26 cellular contexts compared by ENCODE assay signal in the genomic region with DNA sequence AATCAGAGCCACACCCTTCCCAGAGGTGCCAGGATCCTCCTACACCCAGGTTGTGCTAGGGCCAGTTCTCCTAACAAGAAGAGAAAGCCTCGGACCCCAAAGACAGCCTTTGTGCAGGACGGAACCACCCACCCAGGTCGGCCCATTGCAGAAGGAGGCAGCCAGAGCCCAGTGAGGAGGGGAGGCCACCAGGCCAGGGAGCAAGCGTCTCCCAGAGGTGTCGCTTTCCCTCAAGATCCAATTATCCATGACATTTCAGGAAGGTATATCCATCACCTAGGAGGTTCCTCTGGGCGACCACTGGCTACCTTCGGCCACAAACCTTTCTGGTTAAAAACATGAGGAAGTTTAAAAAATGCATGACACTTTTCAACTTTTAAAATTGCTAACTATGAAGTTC.
"Had no signal": no experiment of that assay in that cellular context is flagged by ENCODE, and none has a peak within 500 bp of the region (broad histone marks: within the 10 kb centered on the region; RNA-seq: fewer than 3 reads in every experiment).

No MANE protein-coding gene starts in this region.

- H3K9ac ChIP-seq: parathyroid adenoma had no signal

- H3K27ac Mint-ChIP-seq: natural killer cell; nephron; progenitor cell of endocrine pancreas; stimulated activated effector memory CD8-positive, alpha-beta T cell treated with anti-CD3 and anti-CD28 coated beads, Interleukin-12 subunit alpha, Interleukin-12 subunit beta, amount 100 ng/mL, for 72 hours; stimulated activated naive B cell treated with anti-CD40 and anti-IgM and Interleukin-4, amounts not matched to agents 10 μg/mL and 1 μg/mL and 100 μg/mL, for 72 hours; stimulated activated naive CD8-positive, alpha-beta T cell treated with anti-CD3 and anti-CD28 coated beads, Interleukin-15, Interleukin-2, amounts not matched to agents 100 ng/mL and 50 ng/mL, for 24 hours had no signal

- H3K4me1 Mint-ChIP-seq: natural killer cell; stimulated activated effector memory CD8-positive, alpha-beta T cell treated with anti-CD3 and anti-CD28 coated beads, Interleukin-12 subunit alpha, Interleukin-12 subunit beta, amount 100 ng/mL, for 72 hours; stimulated activated naive B cell treated with anti-CD40 and anti-IgM and Interleukin-4, amounts not matched to agents 10 μg/mL and 1 μg/mL and 100 μg/mL, for 72 hours had no signal

- H3K9me3 ChIP-seq: neutrophil, ovary, psoas muscle, right lobe of liver, sigmoid colon, thoracic aorta, thyroid gland, vagina had no signal

- H3K36me3 ChIP-seq: neutrophil, ovary, right lobe of liver, sigmoid colon, stomach, thoracic aorta, thyroid gland, tibial nerve, upper lobe of left lung, vagina had no signal

- H3K79me2 ChIP-seq: parathyroid adenoma had no signal

- H3K4me3 Mint-ChIP-seq: natural killer cell; nephron; stimulated activated effector memory CD8-positive, alpha-beta T cell treated with anti-CD3 and anti-CD28 coated beads, Interleukin-12 subunit alpha, Interleukin-12 subunit beta, amount 100 ng/mL, for 72 hours; stimulated activated naive B cell treated with anti-CD40 and anti-IgM and Interleukin-4, amounts not matched to agents 10 μg/mL and 1 μg/mL and 100 μg/mL, for 72 hours; stimulated activated naive CD8-positive, alpha-beta T cell treated with anti-CD3 and anti-CD28 coated beads, Interleukin-15, Interleukin-2, amounts not matched to agents 100 ng/mL and 50 ng/mL, for 24 hours had no signal

- H3K27ac ChIP-seq: neutrophil, ovary, parathyroid adenoma, psoas muscle, right lobe of liver, sigmoid colon, stomach, thyroid gland, tibial nerve, upper lobe of left lung, vagina had no signal

- H3K4me3 ChIP-seq: ovary, psoas muscle, right lobe of liver, sigmoid colon, stomach, thyroid gland, tibial nerve, upper lobe of left lung, vagina had no signal

- H2AFZ ChIP-seq: parathyroid adenoma had no signal

- H3K27me3 ChIP-seq: ovary, right lobe of liver, sigmoid colon, stomach, thyroid gland, tibial nerve, upper lobe of left lung, vagina had no signal

- FAIRE-seq: small intestine had no signal

- H3K9me3 Mint-ChIP-seq: natural killer cell; stimulated activated effector memory CD8-positive, alpha-beta T cell treated with anti-CD3 and anti-CD28 coated beads, Interleukin-12 subunit alpha, Interleukin-12 subunit beta, amount 100 ng/mL, for 72 hours; stimulated activated naive B cell treated with anti-CD40 and anti-IgM and Interleukin-4, amounts not matched to agents 10 μg/mL and 1 μg/mL and 100 μg/mL, for 72 hours; stimulated activated naive CD8-positive, alpha-beta T cell treated with anti-CD3 and anti-CD28 coated beads, Interleukin-15, Interleukin-2, amounts not matched to agents 100 ng/mL and 50 ng/mL, for 24 hours had no signal

- H3K36me3 Mint-ChIP-seq: natural killer cell; stimulated activated effector memory CD8-positive, alpha-beta T cell treated with anti-CD3 and anti-CD28 coated beads, Interleukin-12 subunit alpha, Interleukin-12 subunit beta, amount 100 ng/mL, for 72 hours; stimulated activated naive B cell treated with anti-CD40 and anti-IgM and Interleukin-4, amounts not matched to agents 10 μg/mL and 1 μg/mL and 100 μg/mL, for 72 hours had no signal

- ATAC-seq: natural killer cell; stimulated activated effector memory CD8-positive, alpha-beta T cell treated with anti-CD3 and anti-CD28 coated beads, Interleukin-12 subunit alpha, Interleukin-12 subunit beta, amount 100 ng/mL, for 72 hours; stimulated activated naive B cell treated with anti-CD40 and anti-IgM and Interleukin-4, amounts not matched to agents 10 μg/mL and 1 μg/mL and 100 μg/mL, for 72 hours had no signal

- DNase-seq: natural killer cell; nucleus accumbens; ovary; psoas muscle; right cardiac atrium; right lobe of liver; sigmoid colon; stimulated activated CD4-positive, alpha-beta T cell treated with anti-CD3 and anti-CD28 coated beads, Interleukin-15, amount 100 ng/mL, for 24 hours; stimulated activated CD4-positive, alpha-beta T cell treated with anti-CD3 and anti-CD28 coated beads, Interleukin-2, amount 100 ng/mL, for 24 hours; stimulated activated CD4-positive, alpha-beta T cell treated with anti-CD3 and anti-CD28 coated beads, Interleukin-2, amount 100 ng/mL, for 48 hours; stimulated activated CD4-positive, alpha-beta T cell treated with anti-CD3 and anti-CD28 coated beads, Interleukin-4, amount 100 ng/mL, for 24 hours; stimulated activated naive B cell treated with anti-CD40 and anti-IgM and Interleukin-4, amounts not matched to agents 10 μg/mL and 1 μg/mL and 100 μg/mL, for 72 hours; stimulated activated naive CD4-positive, alpha-beta T cell treated with Interleukin-2 at 50 U/mL for 16 hours; stomach; thyroid gland had no signal

- H3K4me1 ChIP-seq: parathyroid adenoma, psoas muscle, right lobe of liver, thyroid gland, upper lobe of left lung had no signal
